Comparison of ENCODE assay signal across 1 cellular context in the genomic region with DNA sequence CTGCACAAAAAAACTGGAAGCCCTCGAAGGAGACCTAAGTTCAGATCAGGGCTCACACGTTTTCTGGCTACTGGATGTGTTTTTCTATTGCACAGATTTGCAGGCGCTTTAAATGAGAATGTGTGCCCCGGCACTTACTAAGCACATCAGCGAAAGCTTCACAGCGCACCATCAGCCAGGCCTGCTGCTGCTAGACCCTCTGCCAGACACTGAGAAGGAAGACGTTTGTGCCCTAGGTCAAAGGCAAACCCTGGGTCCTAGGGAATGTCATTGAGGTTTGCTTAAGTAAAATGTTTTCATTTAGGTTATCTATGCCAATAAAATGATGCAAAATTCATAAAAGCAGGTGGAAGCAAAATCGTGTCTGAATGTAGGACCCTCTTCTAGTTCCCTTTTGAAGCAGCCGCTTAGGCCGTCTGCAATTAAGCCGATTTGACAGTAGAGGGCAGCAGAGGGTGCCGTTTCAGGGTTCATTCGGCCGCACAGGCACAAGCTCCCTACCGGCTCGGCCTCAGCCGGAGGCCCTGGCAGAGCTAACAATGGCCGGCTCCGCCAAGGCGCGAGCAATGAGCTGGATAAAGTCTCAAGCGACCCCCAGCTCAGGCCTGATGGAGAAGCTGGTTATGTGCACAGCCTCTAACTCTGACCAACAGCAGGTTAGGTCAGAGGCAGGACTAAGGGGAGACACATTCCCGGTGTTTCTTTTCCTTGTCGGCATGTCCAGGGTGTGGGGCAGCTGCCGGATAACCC.
TF ChIP-seq lines count a peak whose summit lies in the region.

No MANE protein-coding gene starts in this region.

TF ChIP-seq in HepG2, 621 proteins besides CTCF, POLR2A, EP300 and RAD21 (continued from another document and continues in another):
- TF ChIP-seq, protein P1, sequence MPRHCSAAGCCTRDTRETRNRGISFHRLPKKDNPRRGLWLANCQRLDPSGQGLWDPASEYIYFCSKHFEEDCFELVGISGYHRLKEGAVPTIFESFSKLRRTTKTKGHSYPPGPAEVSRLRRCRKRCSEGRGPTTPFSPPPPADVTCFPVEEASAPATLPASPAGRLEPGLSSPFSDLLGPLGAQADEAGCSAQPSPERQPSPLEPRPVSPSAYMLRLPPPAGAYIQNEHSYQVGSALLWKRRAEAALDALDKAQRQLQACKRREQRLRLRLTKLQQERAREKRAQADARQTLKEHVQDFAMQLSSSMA (CRISPR knock-in tag; IDR thresholded peaks at IDR 0.05): no peak
- 0 out of 2 replicates have a peak, but pooled peaks have one; percentile 26 for TF ChIP-seq ZNF782 (CRISPR knock-in tag; IDR thresholded peaks at IDR 0.05; ENCODE audit: borderline replicate concordance)
- TF ChIP-seq EED (CRISPR knock-in tag; IDR thresholded peaks at IDR 0.05): no peak
- peak; percentile 66; the same call in 1 of the 2 replicates for TF ChIP-seq ZNF768 (CRISPR knock-in tag; IDR thresholded peaks at IDR 0.05)
- TF ChIP-seq, protein P2, sequence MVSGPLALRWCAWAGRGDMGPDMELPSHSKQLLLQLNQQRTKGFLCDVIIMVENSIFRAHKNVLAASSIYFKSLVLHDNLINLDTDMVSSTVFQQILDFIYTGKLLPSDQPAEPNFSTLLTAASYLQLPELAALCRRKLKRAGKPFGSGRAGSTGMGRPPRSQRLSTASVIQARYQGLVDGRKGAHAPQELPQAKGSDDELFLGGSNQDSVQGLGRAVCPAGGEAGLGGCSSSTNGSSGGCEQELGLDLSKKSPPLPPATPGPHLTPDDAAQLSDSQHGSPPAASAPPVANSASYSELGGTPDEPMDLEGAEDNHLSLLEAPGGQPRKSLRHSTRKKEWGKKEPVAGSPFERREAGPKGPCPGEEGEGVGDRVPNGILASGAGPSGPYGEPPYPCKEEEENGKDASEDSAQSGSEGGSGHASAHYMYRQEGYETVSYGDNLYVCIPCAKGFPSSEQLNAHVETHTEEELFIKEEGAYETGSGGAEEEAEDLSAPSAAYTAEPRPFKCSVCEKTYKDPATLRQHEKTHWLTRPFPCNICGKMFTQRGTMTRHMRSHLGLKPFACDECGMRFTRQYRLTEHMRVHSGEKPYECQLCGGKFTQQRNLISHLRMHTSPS (CRISPR knock-in tag; IDR thresholded peaks at IDR 0.05; ENCODE audit: low read depth): no peak
- TF ChIP-seq SALL2 (CRISPR knock-in tag; IDR thresholded peaks at IDR 0.05): 0 out of 2 replicates have a peak, but pooled peaks have one; percentile 45
- TF ChIP-seq ZFP41 (CRISPR knock-in tag; IDR thresholded peaks at IDR 0.05; ENCODE audit: borderline replicate concordance): no peak
- no peak for TF ChIP-seq SNRNP70 (IDR thresholded peaks at IDR 0.05; ENCODE audit: low read depth, low read length)
- TF ChIP-seq ZNF44 (CRISPR knock-in tag; IDR thresholded peaks at IDR 0.05): no peak
- no peak for TF ChIP-seq YEATS2 (CRISPR knock-in tag; IDR thresholded peaks at IDR 0.05; ENCODE audit: borderline replicate concordance)
- TF ChIP-seq, protein P3, sequence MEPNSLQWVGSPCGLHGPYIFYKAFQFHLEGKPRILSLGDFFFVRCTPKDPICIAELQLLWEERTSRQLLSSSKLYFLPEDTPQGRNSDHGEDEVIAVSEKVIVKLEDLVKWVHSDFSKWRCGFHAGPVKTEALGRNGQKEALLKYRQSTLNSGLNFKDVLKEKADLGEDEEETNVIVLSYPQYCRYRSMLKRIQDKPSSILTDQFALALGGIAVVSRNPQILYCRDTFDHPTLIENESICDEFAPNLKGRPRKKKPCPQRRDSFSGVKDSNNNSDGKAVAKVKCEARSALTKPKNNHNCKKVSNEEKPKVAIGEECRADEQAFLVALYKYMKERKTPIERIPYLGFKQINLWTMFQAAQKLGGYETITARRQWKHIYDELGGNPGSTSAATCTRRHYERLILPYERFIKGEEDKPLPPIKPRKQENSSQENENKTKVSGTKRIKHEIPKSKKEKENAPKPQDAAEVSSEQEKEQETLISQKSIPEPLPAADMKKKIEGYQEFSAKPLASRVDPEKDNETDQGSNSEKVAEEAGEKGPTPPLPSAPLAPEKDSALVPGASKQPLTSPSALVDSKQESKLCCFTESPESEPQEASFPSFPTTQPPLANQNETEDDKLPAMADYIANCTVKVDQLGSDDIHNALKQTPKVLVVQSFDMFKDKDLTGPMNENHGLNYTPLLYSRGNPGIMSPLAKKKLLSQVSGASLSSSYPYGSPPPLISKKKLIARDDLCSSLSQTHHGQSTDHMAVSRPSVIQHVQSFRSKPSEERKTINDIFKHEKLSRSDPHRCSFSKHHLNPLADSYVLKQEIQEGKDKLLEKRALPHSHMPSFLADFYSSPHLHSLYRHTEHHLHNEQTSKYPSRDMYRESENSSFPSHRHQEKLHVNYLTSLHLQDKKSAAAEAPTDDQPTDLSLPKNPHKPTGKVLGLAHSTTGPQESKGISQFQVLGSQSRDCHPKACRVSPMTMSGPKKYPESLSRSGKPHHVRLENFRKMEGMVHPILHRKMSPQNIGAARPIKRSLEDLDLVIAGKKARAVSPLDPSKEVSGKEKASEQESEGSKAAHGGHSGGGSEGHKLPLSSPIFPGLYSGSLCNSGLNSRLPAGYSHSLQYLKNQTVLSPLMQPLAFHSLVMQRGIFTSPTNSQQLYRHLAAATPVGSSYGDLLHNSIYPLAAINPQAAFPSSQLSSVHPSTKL (CRISPR knock-in tag; IDR thresholded peaks at IDR 0.05): peak; percentile 36; the same call in 1 of the 2 replicates
- no peak for TF ChIP-seq GTF3A (CRISPR knock-in tag; conservative IDR thresholded peaks at IDR 0.05)
- TF ChIP-seq ARNT (IDR thresholded peaks at IDR 0.05): no peak
- TF ChIP-seq BHLHE40 (IDR thresholded peaks at IDR 0.05; ENCODE audit: low read length): no peak
- TF ChIP-seq ZNF543 (CRISPR knock-in tag; IDR thresholded peaks at IDR 0.05): no peak
- TF ChIP-seq ZNF136 (CRISPR knock-in tag; IDR thresholded peaks at IDR 0.05; ENCODE audit: low read depth): no peak
- no peak for TF ChIP-seq MAF1 (CRISPR knock-in tag; IDR thresholded peaks at IDR 0.05; ENCODE audit: borderline replicate concordance)
- no peak for TF ChIP-seq ZNF138 (CRISPR knock-in tag; IDR thresholded peaks at IDR 0.05; ENCODE audit: low read depth)
- TF ChIP-seq ZNF124 (CRISPR knock-in tag; IDR thresholded peaks at IDR 0.05): peak; percentile 69; the same call in 1 of the 2 replicates
- TF ChIP-seq, protein P4, sequence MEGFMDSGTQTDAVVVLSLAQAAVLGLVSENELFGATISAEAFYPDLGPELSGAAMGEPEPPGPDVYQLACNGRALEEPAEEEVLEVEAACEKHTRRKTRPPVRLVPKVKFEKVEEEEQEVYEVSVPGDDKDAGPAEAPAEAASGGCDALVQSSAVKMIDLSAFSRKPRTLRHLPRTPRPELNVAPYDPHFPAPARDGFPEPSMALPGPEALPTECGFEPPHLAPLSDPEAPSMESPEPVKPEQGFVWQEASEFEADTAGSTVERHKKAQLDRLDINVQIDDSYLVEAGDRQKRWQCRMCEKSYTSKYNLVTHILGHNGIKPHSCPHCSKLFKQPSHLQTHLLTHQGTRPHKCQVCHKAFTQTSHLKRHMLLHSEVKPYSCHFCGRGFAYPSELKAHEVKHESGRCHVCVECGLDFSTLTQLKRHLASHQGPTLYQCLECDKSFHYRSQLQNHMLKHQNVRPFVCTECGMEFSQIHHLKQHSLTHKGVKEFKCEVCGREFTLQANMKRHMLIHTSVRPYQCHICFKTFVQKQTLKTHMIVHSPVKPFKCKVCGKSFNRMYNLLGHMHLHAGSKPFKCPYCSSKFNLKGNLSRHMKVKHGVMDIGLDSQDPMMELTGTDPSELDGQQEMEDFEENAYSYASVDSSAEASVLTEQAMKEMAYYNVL (CRISPR knock-in tag; IDR thresholded peaks at IDR 0.05; ENCODE audit: borderline replicate concordance): no peak
- TF ChIP-seq HNRNPH1 (optimal IDR thresholded peaks at IDR 0.05; ENCODE audit: low read depth, low read length): no peak
- 0 out of 2 replicates have a peak, but pooled peaks have one; percentile 49 for TF ChIP-seq RFX5 (IDR thresholded peaks at IDR 0.05; ENCODE audit: low read depth, low read length)
- TF ChIP-seq ZNF296 (CRISPR knock-in tag; conservative IDR thresholded peaks at IDR 0.05): no peak
- TF ChIP-seq RFXAP (CRISPR knock-in tag; IDR thresholded peaks at IDR 0.05; ENCODE audit: borderline replicate concordance): peak; percentile 41; the same call in 1 of the 2 replicates
- no peak for TF ChIP-seq SRSF9 (IDR thresholded peaks at IDR 0.05; ENCODE audit: borderline replicate concordance, insufficient read depth, low read depth, low read length, poor library complexity, severe bottlenecking)
- no peak for TF ChIP-seq PPARG (CRISPR knock-in tag; conservative IDR thresholded peaks at IDR 0.05)
- TF ChIP-seq RFXANK (CRISPR knock-in tag; IDR thresholded peaks at IDR 0.05): no peak
- TF ChIP-seq ZMYM4 (CRISPR knock-in tag; IDR thresholded peaks at IDR 0.05): no peak; the same call in 1 of the 2 replicates
- TF ChIP-seq ZSCAN9 (CRISPR knock-in tag; IDR thresholded peaks at IDR 0.05; ENCODE audit: borderline replicate concordance): 0 out of 2 replicates have a peak, but pooled peaks have one; percentile 20
- TF ChIP-seq, protein P5, sequence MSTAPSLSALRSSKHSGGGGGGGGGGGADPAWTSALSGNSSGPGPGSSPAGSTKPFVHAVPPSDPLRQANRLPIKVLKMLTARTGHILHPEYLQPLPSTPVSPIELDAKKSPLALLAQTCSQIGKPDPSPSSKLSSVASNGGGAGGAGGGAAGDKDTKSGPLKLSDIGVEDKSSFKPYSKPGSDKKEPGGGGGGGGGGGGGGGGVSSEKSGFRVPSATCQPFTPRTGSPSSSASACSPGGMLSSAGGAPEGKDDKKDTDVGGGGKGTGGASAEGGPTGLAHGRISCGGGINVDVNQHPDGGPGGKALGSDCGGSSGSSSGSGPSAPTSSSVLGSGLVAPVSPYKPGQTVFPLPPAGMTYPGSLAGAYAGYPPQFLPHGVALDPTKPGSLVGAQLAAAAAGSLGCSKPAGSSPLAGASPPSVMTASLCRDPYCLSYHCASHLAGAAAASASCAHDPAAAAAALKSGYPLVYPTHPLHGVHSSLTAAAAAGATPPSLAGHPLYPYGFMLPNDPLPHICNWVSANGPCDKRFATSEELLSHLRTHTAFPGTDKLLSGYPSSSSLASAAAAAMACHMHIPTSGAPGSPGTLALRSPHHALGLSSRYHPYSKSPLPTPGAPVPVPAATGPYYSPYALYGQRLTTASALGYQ (CRISPR knock-in tag; IDR thresholded peaks at IDR 0.05): no peak
- peak; percentile 75; the same call in 1 of the 2 replicates for TF ChIP-seq ZNF619 (CRISPR knock-in tag; IDR thresholded peaks at IDR 0.05)
- TF ChIP-seq ZEB1 (IDR thresholded peaks at IDR 0.05; ENCODE audit: insufficient replicate concordance, low read depth): no peak
- no peak for TF ChIP-seq HOXA9 (CRISPR knock-in tag; IDR thresholded peaks at IDR 0.05; ENCODE audit: borderline replicate concordance)
- TF ChIP-seq, protein P6, sequence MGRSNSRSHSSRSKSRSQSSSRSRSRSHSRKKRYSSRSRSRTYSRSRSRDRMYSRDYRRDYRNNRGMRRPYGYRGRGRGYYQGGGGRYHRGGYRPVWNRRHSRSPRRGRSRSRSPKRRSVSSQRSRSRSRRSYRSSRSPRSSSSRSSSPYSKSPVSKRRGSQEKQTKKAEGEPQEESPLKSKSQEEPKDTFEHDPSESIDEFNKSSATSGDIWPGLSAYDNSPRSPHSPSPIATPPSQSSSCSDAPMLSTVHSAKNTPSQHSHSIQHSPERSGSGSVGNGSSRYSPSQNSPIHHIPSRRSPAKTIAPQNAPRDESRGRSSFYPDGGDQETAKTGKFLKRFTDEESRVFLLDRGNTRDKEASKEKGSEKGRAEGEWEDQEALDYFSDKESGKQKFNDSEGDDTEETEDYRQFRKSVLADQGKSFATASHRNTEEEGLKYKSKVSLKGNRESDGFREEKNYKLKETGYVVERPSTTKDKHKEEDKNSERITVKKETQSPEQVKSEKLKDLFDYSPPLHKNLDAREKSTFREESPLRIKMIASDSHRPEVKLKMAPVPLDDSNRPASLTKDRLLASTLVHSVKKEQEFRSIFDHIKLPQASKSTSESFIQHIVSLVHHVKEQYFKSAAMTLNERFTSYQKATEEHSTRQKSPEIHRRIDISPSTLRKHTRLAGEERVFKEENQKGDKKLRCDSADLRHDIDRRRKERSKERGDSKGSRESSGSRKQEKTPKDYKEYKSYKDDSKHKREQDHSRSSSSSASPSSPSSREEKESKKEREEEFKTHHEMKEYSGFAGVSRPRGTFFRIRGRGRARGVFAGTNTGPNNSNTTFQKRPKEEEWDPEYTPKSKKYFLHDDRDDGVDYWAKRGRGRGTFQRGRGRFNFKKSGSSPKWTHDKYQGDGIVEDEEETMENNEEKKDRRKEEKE (IDR thresholded peaks at IDR 0.05): no peak
- TF ChIP-seq, protein P7, sequence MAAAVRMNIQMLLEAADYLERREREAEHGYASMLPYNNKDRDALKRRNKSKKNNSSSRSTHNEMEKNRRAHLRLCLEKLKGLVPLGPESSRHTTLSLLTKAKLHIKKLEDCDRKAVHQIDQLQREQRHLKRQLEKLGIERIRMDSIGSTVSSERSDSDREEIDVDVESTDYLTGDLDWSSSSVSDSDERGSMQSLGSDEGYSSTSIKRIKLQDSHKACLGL (CRISPR knock-in tag; IDR thresholded peaks at IDR 0.05): no peak
- no peak for TF ChIP-seq ATF1 (CRISPR knock-in tag; IDR thresholded peaks at IDR 0.05)
- TF ChIP-seq FOXA3 (CRISPR knock-in tag; IDR thresholded peaks at IDR 0.05): peak; percentile 32; the same call in 1 of the 2 replicates
- no peak for TF ChIP-seq TAF1 (CRISPR knock-in tag; IDR thresholded peaks at IDR 0.05)
- no peak for TF ChIP-seq FLYWCH1 (CRISPR knock-in tag; IDR thresholded peaks at IDR 0.05)
- no peak for TF ChIP-seq ZNF282 (IDR thresholded peaks at IDR 0.05; ENCODE audit: partially characterized antibody)
- TF ChIP-seq, protein P8, sequence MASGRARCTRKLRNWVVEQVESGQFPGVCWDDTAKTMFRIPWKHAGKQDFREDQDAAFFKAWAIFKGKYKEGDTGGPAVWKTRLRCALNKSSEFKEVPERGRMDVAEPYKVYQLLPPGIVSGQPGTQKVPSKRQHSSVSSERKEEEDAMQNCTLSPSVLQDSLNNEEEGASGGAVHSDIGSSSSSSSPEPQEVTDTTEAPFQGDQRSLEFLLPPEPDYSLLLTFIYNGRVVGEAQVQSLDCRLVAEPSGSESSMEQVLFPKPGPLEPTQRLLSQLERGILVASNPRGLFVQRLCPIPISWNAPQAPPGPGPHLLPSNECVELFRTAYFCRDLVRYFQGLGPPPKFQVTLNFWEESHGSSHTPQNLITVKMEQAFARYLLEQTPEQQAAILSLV (CRISPR knock-in tag; IDR thresholded peaks at IDR 0.05; ENCODE audit: borderline replicate concordance): no peak
- TF ChIP-seq, protein P9, sequence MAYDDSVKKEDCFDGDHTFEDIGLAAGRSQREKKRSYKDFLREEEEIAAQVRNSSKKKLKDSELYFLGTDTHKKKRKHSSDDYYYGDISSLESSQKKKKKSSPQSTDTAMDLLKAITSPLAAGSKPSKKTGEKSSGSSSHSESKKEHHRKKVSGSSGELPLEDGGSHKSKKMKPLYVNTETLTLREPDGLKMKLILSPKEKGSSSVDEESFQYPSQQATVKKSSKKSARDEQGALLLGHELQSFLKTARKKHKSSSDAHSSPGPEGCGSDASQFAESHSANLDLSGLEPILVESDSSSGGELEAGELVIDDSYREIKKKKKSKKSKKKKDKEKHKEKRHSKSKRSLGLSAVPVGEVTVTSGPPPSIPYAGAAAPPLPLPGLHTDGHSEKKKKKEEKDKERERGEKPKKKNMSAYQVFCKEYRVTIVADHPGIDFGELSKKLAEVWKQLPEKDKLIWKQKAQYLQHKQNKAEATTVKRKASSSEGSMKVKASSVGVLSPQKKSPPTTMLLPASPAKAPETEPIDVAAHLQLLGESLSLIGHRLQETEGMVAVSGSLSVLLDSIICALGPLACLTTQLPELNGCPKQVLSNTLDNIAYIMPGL (CRISPR knock-in tag; IDR thresholded peaks at IDR 0.05; ENCODE audit: borderline replicate concordance in 1 of 2, low read depth in 1 of 2): peak; percentile 68 to 87
- no peak for TF ChIP-seq GATA4 (IDR thresholded peaks at IDR 0.05; ENCODE audit: borderline replicate concordance, low read depth)
- TF ChIP-seq NFIC (IDR thresholded peaks at IDR 0.05; ENCODE audit: low read length): no peak
- TF ChIP-seq MED13 (CRISPR knock-in tag; IDR thresholded peaks at IDR 0.05): no peak
- no peak for TF ChIP-seq NCOA5 (CRISPR knock-in tag; IDR thresholded peaks at IDR 0.05)
- TF ChIP-seq CAMTA2 (CRISPR knock-in tag; IDR thresholded peaks at IDR 0.05; ENCODE audit: borderline replicate concordance): no peak
